ENCODE assay signal across 1 cellular context in the genomic region with DNA sequence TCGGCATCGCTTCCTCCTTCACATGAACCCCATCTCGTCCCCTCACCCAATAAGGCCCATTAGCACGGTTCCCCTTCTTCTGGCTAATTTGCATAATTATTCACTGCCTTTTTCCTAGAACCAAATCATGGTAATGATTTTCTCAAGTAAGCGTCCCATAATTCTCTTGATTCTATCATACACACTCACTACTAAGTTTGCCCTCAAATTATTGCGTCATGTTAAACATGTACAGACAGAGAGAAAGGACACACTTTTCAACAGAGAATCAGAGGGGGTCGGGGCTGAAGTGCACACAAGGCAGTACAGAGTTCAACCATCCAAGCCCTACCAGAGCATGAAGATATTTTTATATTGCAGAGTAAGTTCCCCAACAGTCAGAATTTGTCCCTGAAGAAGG.
TF ChIP-seq lines count a peak whose summit lies in the region.

No MANE protein-coding gene starts in this region.

TF ChIP-seq in WTC11, 78 proteins besides CTCF, POLR2A, EP300 and RAD21 (continued from another document):
- TF ChIP-seq, protein P1, sequence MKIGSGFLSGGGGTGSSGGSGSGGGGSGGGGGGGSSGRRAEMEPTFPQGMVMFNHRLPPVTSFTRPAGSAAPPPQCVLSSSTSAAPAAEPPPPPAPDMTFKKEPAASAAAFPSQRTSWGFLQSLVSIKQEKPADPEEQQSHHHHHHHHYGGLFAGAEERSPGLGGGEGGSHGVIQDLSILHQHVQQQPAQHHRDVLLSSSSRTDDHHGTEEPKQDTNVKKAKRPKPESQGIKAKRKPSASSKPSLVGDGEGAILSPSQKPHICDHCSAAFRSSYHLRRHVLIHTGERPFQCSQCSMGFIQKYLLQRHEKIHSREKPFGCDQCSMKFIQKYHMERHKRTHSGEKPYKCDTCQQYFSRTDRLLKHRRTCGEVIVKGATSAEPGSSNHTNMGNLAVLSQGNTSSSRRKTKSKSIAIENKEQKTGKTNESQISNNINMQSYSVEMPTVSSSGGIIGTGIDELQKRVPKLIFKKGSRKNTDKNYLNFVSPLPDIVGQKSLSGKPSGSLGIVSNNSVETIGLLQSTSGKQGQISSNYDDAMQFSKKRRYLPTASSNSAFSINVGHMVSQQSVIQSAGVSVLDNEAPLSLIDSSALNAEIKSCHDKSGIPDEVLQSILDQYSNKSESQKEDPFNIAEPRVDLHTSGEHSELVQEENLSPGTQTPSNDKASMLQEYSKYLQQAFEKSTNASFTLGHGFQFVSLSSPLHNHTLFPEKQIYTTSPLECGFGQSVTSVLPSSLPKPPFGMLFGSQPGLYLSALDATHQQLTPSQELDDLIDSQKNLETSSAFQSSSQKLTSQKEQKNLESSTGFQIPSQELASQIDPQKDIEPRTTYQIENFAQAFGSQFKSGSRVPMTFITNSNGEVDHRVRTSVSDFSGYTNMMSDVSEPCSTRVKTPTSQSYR (CRISPR knock-in tag; IDR thresholded peaks at IDR 0.05): no peak
